ENCODE assay signal across 15 cellular contexts in genomic region chr20:62056377-62056776, GRCh38. TPM values are rescaled to one million over a fixed set of nuclear protein-coding genes. Genes with fewer than 3 reads are reported as not detected.
DNase-seq lines count a peak whose midpoint lies in the region; TF ChIP-seq lines count a peak whose summit lies in the region.
"Had no signal": no experiment of that assay in that cellular context is flagged by ENCODE, and none has a peak within 500 bp of the region (broad histone marks: within the 10 kb centered on the region; RNA-seq: fewer than 3 reads in every experiment).

No MANE protein-coding gene starts in this region.

- H3K27ac ChIP-seq in spleen, result no peak overlapping the region

- peaks cover 4 to 60% (median 18%) of the 10 kb centered on the region in 6 donors for H3K4me1 ChIP-seq in spleen

- no peaks in the 10 kb centered on the region for H3K9me3 Mint-ChIP-seq in mesothelial cell of epicardium
- H3K9me3 Mint-ChIP-seq in activated naive CD8-positive, alpha-beta T cell treated with anti-CD3 and anti-CD28 coated beads for 36 hours, result no peaks in the 10 kb centered on the region
- H3K9me3 Mint-ChIP-seq: CD4-positive, alpha-beta T cell had no signal

- peaks cover 5% of the 10 kb centered on the region for H3K4me1 Mint-ChIP-seq in mesothelial cell of epicardium
- H3K4me1 Mint-ChIP-seq in activated naive CD8-positive, alpha-beta T cell treated with anti-CD3 and anti-CD28 coated beads for 36 hours, result peaks cover 40% of the 10 kb centered on the region

- 79 to 97% (median 94%) methylated on average over 6 of the region's 6 CpGs for WGBS in spleen, 5 donors

- no peak for TF ChIP-seq POLR2A in spleen (IDR thresholded peaks at IDR 0.05)

- H3K9me3 ChIP-seq in spleen, result no peaks in the 10 kb centered on the region

- H3K36me3 Mint-ChIP-seq in mesothelial cell of epicardium, result peaks cover 9% of the 10 kb centered on the region
- peaks cover 4% of the 10 kb centered on the region for H3K36me3 Mint-ChIP-seq in activated naive CD8-positive, alpha-beta T cell treated with anti-CD3 and anti-CD28 coated beads for 36 hours

- H3K27me3 Mint-ChIP-seq in mesothelial cell of epicardium (ENCODE audit: low read depth), result no peaks in the 10 kb centered on the region
- no peaks in the 10 kb centered on the region for H3K27me3 Mint-ChIP-seq in activated naive CD8-positive, alpha-beta T cell treated with anti-CD3 and anti-CD28 coated beads for 36 hours
- H3K27me3 Mint-ChIP-seq: B cell; CD4-positive, alpha-beta T cell had no signal

- TF ChIP-seq CTCF in mesothelial cell of epicardium (IDR thresholded peaks at IDR 0.05; ENCODE audit: unreplicated experiment) (no peak), spleen (IDR thresholded peaks at IDR 0.05 in 8 of 11, conservative IDR thresholded peaks at IDR 0.05 in 3 of 11) (no peak)

- H3K27ac Mint-ChIP-seq in mesothelial cell of epicardium, result peak overlapping the region; percentile 41
- no peak overlapping the region for H3K27ac Mint-ChIP-seq in activated naive CD8-positive, alpha-beta T cell treated with anti-CD3 and anti-CD28 coated beads for 36 hours
- H3K27ac Mint-ChIP-seq: B cell; CD4-positive, alpha-beta T cell; GM23338; H9 had no signal

- no peak overlapping the region for H3K4me3 Mint-ChIP-seq in mesothelial cell of epicardium
- H3K4me3 Mint-ChIP-seq in activated naive CD8-positive, alpha-beta T cell treated with anti-CD3 and anti-CD28 coated beads for 36 hours, result no peak overlapping the region
- H3K4me3 Mint-ChIP-seq: B cell; CD4-positive, alpha-beta T cell; GM23338; H9 had no signal

- H3K36me3 ChIP-seq in H7 (replicated peaks; ENCODE audit: control insufficient read depth, insufficient read depth, low read length), result no peaks in the 10 kb centered on the region; the same call in none of the 2 replicates
- H3K36me3 ChIP-seq in spleen, result peaks cover 0 to 52% (median 0%) of the 10 kb centered on the region in 6 donors

- H3K4me3 ChIP-seq in H7 (ENCODE audit: insufficient read depth, low read depth, low read length) (no peak overlapping the region), spleen (no peak overlapping the region)
- H3K4me3 ChIP-seq: GM12878, GM23338 had no signal

- intact Hi-C loops in spleen (cut with DNase I; ENCODE audit: low total_unique reads), result no loop called here

- DNase-seq in D341Med (ENCODE audit: low spot score) (peak; percentile 14), H7 (peak; percentile 19), mesothelial cell of epicardium (ENCODE audit: low spot score in 2 of 2, unreplicated experiment in 2 of 2) (no peak), spleen (peak; percentile 20), cortex of kidney (lab: John Stamatoyannopoulos, UW) (no peak), NCI-H1105 treated with DMSO at 0.1 percent for 48 hours (lab: John Stamatoyannopoulos, UW) (no peak)
- no peak for DNase-seq in activated naive CD8-positive, alpha-beta T cell treated with anti-CD3 and anti-CD28 coated beads for 36 hours
- DNase-seq: C1 segment of cervical spinal cord; Calu3; CD4-positive, alpha-beta T cell; DMS79; H9 had no signal

- no peaks in the 10 kb centered on the region for H3K27me3 ChIP-seq in H7 (ENCODE audit: control insufficient read depth, insufficient read depth, low read length)
- H3K27me3 ChIP-seq in spleen (replicated peaks in 1 of 7), result no peaks in the 10 kb centered on the region

RNA-seq across cellular contexts. Expression of gene TAF4, which starts 9.3 kb away (rescaled TPM):
- 5.2 and 8.0 TPM in 2 replicates for total RNA-seq in H7 (2014; rRNA removed; shearing (Covaris generic))
- total RNA-seq in mesothelial cell of epicardium (27.5 to 28.8 TPM (median 28.1 TPM) in 3 replicates), spleen (10 to 100 TPM; 15.5 to 28.3 (median 18.6) TPM)
- polyA plus RNA-seq in spleen, result 1 to 10 TPM; 4.3 to 7.2 (median 4.4) TPM
- total RNA-seq in activated naive CD8-positive, alpha-beta T cell treated with anti-CD3 and anti-CD28 coated beads for 36 hours, result 10 to 100 TPM; 15.2 to 16.4 TPM

Comparison
In these comparisons a context has a peak if more than half of its experiments do, and no peak if none do; other contexts are left out.
1. DNase-seq: peak in D341Med (single experiment), H7 (single experiment) and spleen (single experiment); none in mesothelial cell of epicardium (0 of 2), cortex of kidney (single experiment), NCI-H1105 treated with DMSO at 0.1 percent for 48 hours (single experiment) and activated naive CD8-positive, alpha-beta T cell treated with anti-CD3 and anti-CD28 coated beads for 36 hours (single experiment).